ENCODE assay signal across 17 cellular contexts in the genomic region with DNA sequence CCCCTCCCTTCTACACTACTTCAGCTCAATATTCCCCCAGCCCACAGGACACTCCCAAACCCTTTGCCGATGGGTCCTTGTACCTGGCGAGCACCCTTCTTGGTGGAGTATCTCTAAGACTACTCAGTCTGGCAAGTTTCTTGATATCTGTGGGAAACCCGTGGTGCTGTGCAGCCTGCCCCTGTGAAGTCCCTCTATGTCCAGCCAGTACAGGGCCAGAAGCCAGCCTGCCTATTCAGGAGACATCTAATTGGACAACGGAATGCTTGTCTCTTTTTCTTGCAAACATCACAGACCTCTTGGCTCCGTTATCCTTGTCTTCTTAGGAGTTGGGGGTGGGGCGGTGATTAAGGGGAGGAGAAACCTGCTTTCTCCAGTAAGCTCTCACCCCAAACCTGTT. TPM values are rescaled to one million over a fixed set of nuclear protein-coding genes. Genes with fewer than 3 reads are reported as not detected.
DNase-seq lines count a peak whose midpoint lies in the region; ATAC-seq, FAIRE-seq and TF ChIP-seq lines count a peak whose summit lies in the region.
"Had no signal": no experiment of that assay in that cellular context is flagged by ENCODE, and none has a peak within 500 bp of the region (broad histone marks: within the 10 kb centered on the region; RNA-seq: fewer than 3 reads in every experiment).

No MANE protein-coding gene starts in this region.

- no peak overlapping the region for H3K4me3 ChIP-seq in mesenchymal stem cell (ENCODE audit: insufficient read depth in 1 of 2, low read depth in 1 of 2, low read length in 2 of 2)
- H3K4me3 ChIP-seq in trophoblast cell (ENCODE audit: low read depth, low read length), result no peak overlapping the region
- H3K4me3 ChIP-seq in small intestine (ENCODE audit: low read depth in 1 of 2, low read length in 2 of 2), result no peak overlapping the region
- H3K4me3 ChIP-seq: HAP-1, K562 had no signal

- H3K4me1 ChIP-seq in mesenchymal stem cell (ENCODE audit: control insufficient read depth, insufficient read depth, low read depth, low read length) (peaks cover 24% of the 10 kb centered on the region), trophoblast cell (ENCODE audit: control insufficient read depth in 1 of 2, insufficient read depth in 2 of 2, low read length in 2 of 2) (peaks cover 15 to 36% of the 10 kb centered on the region in 2 experiments), small intestine (ENCODE audit: control insufficient read depth in 2 of 2, insufficient read depth in 1 of 2, low read depth in 1 of 2, low read length in 1 of 2) (no peaks in the 10 kb centered on the region)

- no peak overlapping the region for H3K9ac ChIP-seq in mesenchymal stem cell (ENCODE audit: low read length)
- no peak overlapping the region for H3K9ac ChIP-seq in trophoblast cell (ENCODE audit: low read length)

- H3K27me3 ChIP-seq in mesenchymal stem cell (ENCODE audit: control insufficient read depth in 1 of 2, insufficient read depth in 1 of 2, low read length in 2 of 2) (peaks cover 0 to 13% of the 10 kb centered on the region in 2 experiments), trophoblast cell (ENCODE audit: insufficient read depth, low read length) (no peaks in the 10 kb centered on the region), small intestine (ENCODE audit: control insufficient read depth in 2 of 2, insufficient read depth in 2 of 2, low read length in 2 of 2) (peaks cover 0 to 4% of the 10 kb centered on the region in 2 donors)

- 85% methylated on average over 6 of the region's 6 CpGs for WGBS in mesenchymal stem cell
- WGBS in trophoblast cell (ENCODE audit: extremely low coverage, insufficient coverage, insufficient read length), result no CpG with 5 or more reads among the region's 6 CpGs
- 68 to 69% (median 69%) methylated on average over 6 of the region's 6 CpGs for WGBS in small intestine, 3 donors

- no peak overlapping the region for H3K4me2 ChIP-seq in mesenchymal stem cell (ENCODE audit: low read length, poor library complexity, severe bottlenecking)
- H3K4me2 ChIP-seq in trophoblast cell (ENCODE audit: low read length), result no peak overlapping the region

- H3K23ac ChIP-seq in mesenchymal stem cell (ENCODE audit: low read length in 2 of 2), result no peak overlapping the region
- H3K23ac ChIP-seq in trophoblast cell (ENCODE audit: low read length), result no peak overlapping the region

- TF ChIP-seq CTCF in VCaP (conservative IDR thresholded peaks at IDR 0.05), result no peak

- H3K79me2 ChIP-seq in trophoblast cell (ENCODE audit: control insufficient read depth, insufficient read depth, low read length, poor library complexity), result peaks cover 15% of the 10 kb centered on the region

- H4K91ac ChIP-seq in mesenchymal stem cell (ENCODE audit: low read length) (no peak overlapping the region), trophoblast cell (ENCODE audit: low read depth, low read length) (no peak overlapping the region)

- no peak overlapping the region for H2AFZ ChIP-seq in mesenchymal stem cell (ENCODE audit: low read depth, low read length)
- no peak overlapping the region for H2AFZ ChIP-seq in trophoblast cell (ENCODE audit: insufficient read depth, low read length, poor library complexity)

- no peak overlapping the region for H4K8ac ChIP-seq in mesenchymal stem cell (ENCODE audit: low read length)
- H4K8ac ChIP-seq in trophoblast cell (ENCODE audit: low read depth, low read length), result no peak overlapping the region

- H3K79me1 ChIP-seq in mesenchymal stem cell (replicated peaks; ENCODE audit: low read length, poor library complexity, severe bottlenecking), result peaks cover 10% of the 10 kb centered on the region
- H3K79me1 ChIP-seq in trophoblast cell (ENCODE audit: low read length), result peaks cover 25% of the 10 kb centered on the region

- no peak overlapping the region for H2BK15ac ChIP-seq in mesenchymal stem cell (ENCODE audit: low read depth, poor library complexity, severe bottlenecking)

- no peak overlapping the region for H3K14ac ChIP-seq in mesenchymal stem cell (ENCODE audit: low read length in 2 of 2)
- no peak overlapping the region for H3K14ac ChIP-seq in trophoblast cell (ENCODE audit: low read length)

- peak; percentile 40 for DNase-seq in Ammon's horn (ENCODE audit: low spot score)
- no peak for DNase-seq in mesenchymal stem cell
- no peak for DNase-seq in trophoblast cell
- DNase-seq in small intestine, result no peak
- no peak for DNase-seq in stimulated activated CD4-positive, alpha-beta T cell treated with anti-CD3 and anti-CD28 coated beads, Interleukin-2, amount 100 ng/mL, for 48 hours
- DNase-seq: Calu3; CD4-positive, alpha-beta T cell; DMS 273 treated with DMSO at 0.1 percent for 48 hours; DMS79 had no signal

- H2BK5ac ChIP-seq in mesenchymal stem cell (ENCODE audit: low read depth, low read length, poor library complexity, severe bottlenecking) (no peak overlapping the region), trophoblast cell (ENCODE audit: low read depth, low read length, poor library complexity) (no peak overlapping the region)

- H3K9me3 ChIP-seq in mesenchymal stem cell (ENCODE audit: control insufficient read depth, low read length) (no peaks in the 10 kb centered on the region), trophoblast cell (ENCODE audit: insufficient read depth, low read depth, low read length) (no peaks in the 10 kb centered on the region), small intestine (ENCODE audit: control insufficient read depth, low read depth) (no peaks in the 10 kb centered on the region)
- H3K9me3 ChIP-seq: HAP-1 had no signal

- no peaks in the 10 kb centered on the region for H3K36me3 ChIP-seq in mesenchymal stem cell (ENCODE audit: control insufficient read depth in 1 of 2, insufficient read depth in 2 of 2, low read depth in 1 of 2, low read length in 2 of 2)
- no peaks in the 10 kb centered on the region for H3K36me3 ChIP-seq in trophoblast cell (ENCODE audit: control insufficient read depth in 1 of 2, insufficient read depth in 2 of 2, low read length in 2 of 2)
- H3K36me3 ChIP-seq in small intestine (ENCODE audit: control insufficient read depth in 2 of 2, insufficient read depth in 2 of 2, low read length in 2 of 2), result no peaks in the 10 kb centered on the region
- H3K36me3 ChIP-seq: HAP-1 had no signal

- H4K12ac ChIP-seq in trophoblast cell (ENCODE audit: low read depth, low read length), result no peak overlapping the region

- ATAC-seq in HG03108 (IDR thresholded peaks at IDR 0.05; ENCODE audit: unreplicated experiment), result no peak
- ATAC-seq: K562 had no signal

- no peak for FAIRE-seq in small intestine (lab: Jason Lieb, UNC)
- FAIRE-seq: G401.6, GM12892, H1, K562 had no signal

- H3K4ac ChIP-seq in mesenchymal stem cell (ENCODE audit: low read depth in 1 of 2, low read length in 2 of 2) (no peak overlapping the region), trophoblast cell (ENCODE audit: low read depth, low read length) (no peak overlapping the region)

- H3K18ac ChIP-seq in mesenchymal stem cell (ENCODE audit: low read depth in 1 of 2, low read length in 2 of 2) (peak overlapping the region in 1 of 2 experiments; percentile 59), trophoblast cell (ENCODE audit: low read length) (no peak overlapping the region)

- H3K27ac ChIP-seq in VCaP, result peak overlapping the region; percentile 84; the same call in 1 of the 2 replicates
- no peak overlapping the region for H3K27ac ChIP-seq in mesenchymal stem cell (ENCODE audit: low read length, poor library complexity, severe bottlenecking)
- H3K27ac ChIP-seq in trophoblast cell (ENCODE audit: low read depth, low read length), result no peak overlapping the region
- no peak overlapping the region for H3K27ac ChIP-seq in small intestine (ENCODE audit: low read depth in 1 of 2, low read length in 1 of 2)
- H3K27ac ChIP-seq: 22Rv1 had no signal

- H2AK5ac ChIP-seq in mesenchymal stem cell (ENCODE audit: low read length, severe bottlenecking) (peak overlapping the region; percentile 20), trophoblast cell (ENCODE audit: low read length) (no peak overlapping the region)

- H2BK120ac ChIP-seq in mesenchymal stem cell (ENCODE audit: low read depth, low read length) (no peak overlapping the region), trophoblast cell (ENCODE audit: insufficient read depth, low read length, poor library complexity) (no peak overlapping the region)

- no peak overlapping the region for H2BK12ac ChIP-seq in mesenchymal stem cell (ENCODE audit: low read length in 2 of 2)
- H2BK12ac ChIP-seq in trophoblast cell (ENCODE audit: low read length), result peak overlapping the region; percentile 41

RNA-seq across cellular contexts. Expression of a gene that starts 3.7 kb away (rescaled TPM):
- 2,552 TPM for polyA plus RNA-seq in mesenchymal stem cell (2013, experiment 1 of 2)
- 3,066 TPM for polyA plus RNA-seq in mesenchymal stem cell (2013, experiment 2 of 2)
- 821 and 869 TPM in 2 replicates for polyA plus RNA-seq in trophoblast cell (2013)
- polyA plus RNA-seq in small intestine, result 100 to 1,000 TPM in 1 of 3 donors, 10 to 100 TPM in 1, 1 to 10 TPM in 1; 8.9 to 240 (median 44.0) TPM
